Comparison of ENCODE assay signal across 8 cellular contexts in genomic region chr9:97089361-97089760, GRCh38. TPM values are rescaled to one million over a fixed set of nuclear protein-coding genes. Genes with fewer than 3 reads are reported as not detected.
DNase-seq lines count a peak whose midpoint lies in the region; TF ChIP-seq lines count a peak whose summit lies in the region.
"Not testable (repeated sequence)": the region's sequence is repeated elsewhere in the genome, so short reads cannot be mapped to it uniquely, and the experiment has no call there.
"Had no signal": no experiment of that assay in that cellular context is flagged by ENCODE, and none has a peak within 500 bp of the region (broad histone marks: within the 10 kb centered on the region; RNA-seq: fewer than 3 reads in every experiment).

No MANE protein-coding gene starts in this region.

- WGBS in mesodermal cell (ENCODE audit: insufficient coverage in 2 of 2), 2 experiments: 81% methylated on average over 3 of the region's 3 CpGs; no CpG with 5 or more reads in 1 of the 2 experiments

- H3K4me3 ChIP-seq in mesodermal cell (ENCODE audit: extremely low read depth, insufficient read depth, low read length, poor library complexity, severe bottlenecking); retinal pigment epithelial cell (ENCODE audit: low read length): not testable (repeated sequence)

- TF ChIP-seq CTCF in retinal pigment epithelial cell (conservative IDR thresholded peaks at IDR 0.05; ENCODE audit: low read depth, low read length): not testable (repeated sequence)

- H3K27ac ChIP-seq in epithelial cell of prostate: peak overlapping the region; percentile 44
- H3K27ac ChIP-seq in mesodermal cell (ENCODE audit: low read depth, low read length, severe bottlenecking): peak overlapping the region; percentile 2

- DNase-seq in ELF-1 (ENCODE audit: low read depth, low spot score): peak; percentile 35
- peak; percentile 20 for DNase-seq in NCI-H1694 treated with DMSO at 0.1 percent for 48 hours (lab: John Stamatoyannopoulos, UW)
- DNase-seq in amniotic epithelial cell (ENCODE audit: low read depth): peak; percentile 27
- peak; percentile 88 for DNase-seq in epithelial cell of prostate (ENCODE audit: low read depth, low spot score)
- peak; percentile 9 for DNase-seq in iris pigment epithelial cell (ENCODE audit: low read depth)
- DNase-seq in retinal pigment epithelial cell (ENCODE audit: low read depth): peak; percentile 59

- not testable (repeated sequence) for H3K36me3 ChIP-seq in mesodermal cell (ENCODE audit: control insufficient read depth, insufficient read depth, low read length)

- not testable (repeated sequence) for H3K9me3 ChIP-seq in mesodermal cell (ENCODE audit: control insufficient read depth, low read length)

- peaks cover 16% of the 10 kb centered on the region for H3K4me1 ChIP-seq in mesodermal cell (ENCODE audit: control insufficient read depth, insufficient read depth, low read length, poor library complexity, severe bottlenecking)

RNA-seq across cellular contexts. Expression of gene CTSV, which starts 50.4 kb away (rescaled TPM):
- 36.3 TPM for polyA plus RNA-seq in mesodermal cell (2013, experiment 1 of 2)
- 43.6 TPM for polyA plus RNA-seq in mesodermal cell (2013, experiment 2 of 2)
- polyA plus RNA-seq: IgD-negative memory B cell had no signal

Comparison
In these comparisons a context has a peak if more than half of its experiments do, and no peak if none do; other contexts are left out.
1. DNase-seq: peak in every context shown above with its lines; median percentile 88 in epithelial cell of prostate; 59 in retinal pigment epithelial cell; 35 in ELF-1; 27 in amniotic epithelial cell; 20 in NCI-H1694 treated with DMSO at 0.1 percent for 48 hours; 9 in iris pigment epithelial cell.